ENCODE assay signal across 1 cellular context in genomic region chr14:63443361-63443760, GRCh38.
TF ChIP-seq lines count a peak whose summit lies in the region.

No MANE protein-coding gene starts in this region.

TF ChIP-seq in HepG2, 621 proteins besides CTCF, POLR2A, EP300 and RAD21 (continued from another document):
- TF ChIP-seq ZNF318 (CRISPR knock-in tag; IDR thresholded peaks at IDR 0.05) (no peak), JUND (CRISPR knock-in tag; IDR thresholded peaks at IDR 0.05) (no peak), UBTF (CRISPR knock-in tag; IDR thresholded peaks at IDR 0.05) (no peak), RAD51 (IDR thresholded peaks at IDR 0.05; ENCODE audit: borderline replicate concordance) (no peak), PAWR (CRISPR knock-in tag; IDR thresholded peaks at IDR 0.05; ENCODE audit: borderline replicate concordance) (no peak), RORA (CRISPR knock-in tag; IDR thresholded peaks at IDR 0.05) (no peak), KDM4B (CRISPR knock-in tag; IDR thresholded peaks at IDR 0.05) (no peak), ZNF800 (CRISPR knock-in tag; IDR thresholded peaks at IDR 0.05) (no peak)
